ENCODE assay signal across 9 cellular contexts in the genomic region with DNA sequence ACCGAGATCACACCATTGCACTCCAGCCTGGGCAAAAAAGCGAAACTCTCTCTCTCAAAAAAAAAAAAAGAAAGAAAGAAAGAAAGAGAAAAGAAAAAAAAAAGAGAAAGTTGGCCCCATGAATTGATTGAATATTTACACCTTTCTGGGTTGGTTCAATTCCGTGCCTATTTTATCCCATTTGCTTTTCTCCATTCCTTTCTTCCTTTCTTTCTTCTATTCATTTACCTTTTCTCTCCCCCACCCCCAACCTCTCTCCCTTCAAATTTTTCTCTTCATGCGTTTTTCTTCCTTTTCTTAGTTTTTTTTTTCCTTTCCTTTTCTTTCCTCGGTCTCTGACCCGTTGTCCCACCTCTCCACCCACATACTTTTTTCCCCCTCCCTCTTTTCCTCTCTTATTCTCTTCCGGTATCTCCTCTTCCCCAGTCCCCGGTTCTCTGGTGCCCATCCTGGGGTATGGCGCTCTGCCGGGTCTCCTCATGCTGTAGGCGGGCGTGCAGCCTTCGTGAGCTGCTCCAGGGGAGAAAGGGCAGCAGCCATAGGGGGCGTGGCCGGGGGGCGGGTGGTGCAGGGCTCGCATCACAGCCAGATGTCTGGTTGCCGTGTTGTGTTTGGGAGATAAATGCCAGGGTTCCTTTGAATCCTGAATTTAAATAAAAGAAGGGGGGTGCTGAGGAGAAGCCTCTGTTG. TPM values are rescaled to one million over a fixed set of nuclear protein-coding genes. Genes with fewer than 3 reads are reported as not detected.
DNase-seq lines count a peak whose midpoint lies in the region; ATAC-seq and TF ChIP-seq lines count a peak whose summit lies in the region.
"Had no signal": no experiment of that assay in that cellular context is flagged by ENCODE, and none has a peak within 500 bp of the region (broad histone marks: within the 10 kb centered on the region; RNA-seq: fewer than 3 reads in every experiment).

No MANE protein-coding gene starts in this region.

- H3K27me3 ChIP-seq in BLaER1 treated with 17β-estradiol and CSF1 and Interleukin-3, amounts not matched to agents 10 nM and 100 nM = peaks cover 58 to 88% (median 72%) of the 10 kb centered on the region in 11 experiments
- H3K27me3 ChIP-seq in colonic mucosa = peaks cover 7% of the 10 kb centered on the region

- DNase-seq in colonic mucosa (peak; percentile 42), nephron progenitor cell (peak; percentile 86), inferior parietal cortex (ENCODE audit: extremely low spot score) (no peak), NK-92 (lab: John Stamatoyannopoulos, UW; ENCODE audit: unreplicated experiment) (no peak), GF-D8 (lab: John Stamatoyannopoulos, UW) (no peak)

- intact Hi-C loops in colonic mucosa (cut with DNase I) = no loop called here

- peaks cover 97% of the 10 kb centered on the region for H3K4me1 Mint-ChIP-seq in nephron progenitor cell

- peaks cover 12% of the 10 kb centered on the region for H3K27me3 Mint-ChIP-seq in nephron progenitor cell (ENCODE audit: low read depth, poor library complexity)

- TF ChIP-seq CTCF in colonic mucosa (IDR thresholded peaks at IDR 0.05) (no peak), nephron progenitor cell (IDR thresholded peaks at IDR 0.05) (no peak)

- H3K4me2 ChIP-seq in BLaER1 treated with 17β-estradiol and CSF1 and Interleukin-3, amounts not matched to agents 10 nM and 100 nM = peak overlapping the region; percentile 46 to 78 (median 55); a peak in 21 of 22 replicates

- no peak overlapping the region for H3K27ac ChIP-seq in BLaER1 treated with 17β-estradiol and CSF1 and Interleukin-3, amounts not matched to agents 10 nM and 100 nM
- no peak overlapping the region for H3K27ac ChIP-seq in colonic mucosa

- peak overlapping the region; percentile 68 for H3K4me3 Mint-ChIP-seq in nephron progenitor cell

- H3K36me3 Mint-ChIP-seq in nephron progenitor cell (ENCODE audit: low read depth) = no peaks in the 10 kb centered on the region

- peak overlapping the region; percentile 75 for H3K27ac Mint-ChIP-seq in nephron progenitor cell

- no peaks in the 10 kb centered on the region for H3K9me3 ChIP-seq in BLaER1 treated with 17β-estradiol and CSF1 and Interleukin-3, amounts not matched to agents 10 nM and 100 nM (replicated peaks in 1 of 11)
- no peaks in the 10 kb centered on the region for H3K9me3 ChIP-seq in colonic mucosa

- H3K4me3 ChIP-seq in BLaER1 treated with 17β-estradiol and CSF1 and Interleukin-3, amounts not matched to agents 10 nM and 100 nM = peak overlapping the region in 1 of 10 experiments; percentile 31; a peak in 2 of 20 replicates
- H3K4me3 ChIP-seq in colonic mucosa = no peak overlapping the region

- no peak for ATAC-seq in GM18868 (IDR thresholded peaks at IDR 0.05; ENCODE audit: unreplicated experiment)

- no peaks in the 10 kb centered on the region for H3K36me3 ChIP-seq in BLaER1 treated with 17β-estradiol and CSF1 and Interleukin-3, amounts not matched to agents 10 nM and 100 nM
- no peaks in the 10 kb centered on the region for H3K36me3 ChIP-seq in colonic mucosa

- H3K9ac ChIP-seq in BLaER1 treated with 17β-estradiol and CSF1 and Interleukin-3, amounts not matched to agents 10 nM and 100 nM = no peak overlapping the region
- H3K9ac ChIP-seq in colonic mucosa (ENCODE audit: low read depth in 2 of 2, low read length in 2 of 2) = no peak overlapping the region

- TF ChIP-seq EP300 in Ishikawa (IDR thresholded peaks at IDR 0.05; ENCODE audit: borderline replicate concordance) = no peak

- peaks cover 15 to 28% (median 21%) of the 10 kb centered on the region in 10 experiments; a peak in 18 of 20 replicates for H3K4me1 ChIP-seq in BLaER1 treated with 17β-estradiol and CSF1 and Interleukin-3, amounts not matched to agents 10 nM and 100 nM
- H3K4me1 ChIP-seq in colonic mucosa = no peaks in the 10 kb centered on the region

- peaks cover 0 to 5% (median 0%) of the 10 kb centered on the region in 11 experiments; a peak in 2 of 22 replicates for H4K20me1 ChIP-seq in BLaER1 treated with 17β-estradiol and CSF1 and Interleukin-3, amounts not matched to agents 10 nM and 100 nM

- no peak for TF ChIP-seq RAD21 in Ishikawa (IDR thresholded peaks at IDR 0.05; ENCODE audit: low read depth)

- no peaks in the 10 kb centered on the region for H3K9me3 Mint-ChIP-seq in nephron progenitor cell

TF ChIP-seq in Ishikawa, 13 proteins besides CTCF, POLR2A, EP300 and RAD21:
- TF ChIP-seq CEBPB (IDR thresholded peaks at IDR 0.05) (no peak), EGR1 (IDR thresholded peaks at IDR 0.05) (no peak), ZBTB7A (IDR thresholded peaks at IDR 0.05; ENCODE audit: low read depth) (0 out of 2 replicates have a peak, but pooled peaks have one; percentile 34), YY1 (IDR thresholded peaks at IDR 0.05; ENCODE audit: low read depth) (no peak), TEAD4 (IDR thresholded peaks at IDR 0.05) (no peak), CREB1 (IDR thresholded peaks at IDR 0.05; ENCODE audit: low read depth) (no peak)
- TF ChIP-seq, protein P1, sequence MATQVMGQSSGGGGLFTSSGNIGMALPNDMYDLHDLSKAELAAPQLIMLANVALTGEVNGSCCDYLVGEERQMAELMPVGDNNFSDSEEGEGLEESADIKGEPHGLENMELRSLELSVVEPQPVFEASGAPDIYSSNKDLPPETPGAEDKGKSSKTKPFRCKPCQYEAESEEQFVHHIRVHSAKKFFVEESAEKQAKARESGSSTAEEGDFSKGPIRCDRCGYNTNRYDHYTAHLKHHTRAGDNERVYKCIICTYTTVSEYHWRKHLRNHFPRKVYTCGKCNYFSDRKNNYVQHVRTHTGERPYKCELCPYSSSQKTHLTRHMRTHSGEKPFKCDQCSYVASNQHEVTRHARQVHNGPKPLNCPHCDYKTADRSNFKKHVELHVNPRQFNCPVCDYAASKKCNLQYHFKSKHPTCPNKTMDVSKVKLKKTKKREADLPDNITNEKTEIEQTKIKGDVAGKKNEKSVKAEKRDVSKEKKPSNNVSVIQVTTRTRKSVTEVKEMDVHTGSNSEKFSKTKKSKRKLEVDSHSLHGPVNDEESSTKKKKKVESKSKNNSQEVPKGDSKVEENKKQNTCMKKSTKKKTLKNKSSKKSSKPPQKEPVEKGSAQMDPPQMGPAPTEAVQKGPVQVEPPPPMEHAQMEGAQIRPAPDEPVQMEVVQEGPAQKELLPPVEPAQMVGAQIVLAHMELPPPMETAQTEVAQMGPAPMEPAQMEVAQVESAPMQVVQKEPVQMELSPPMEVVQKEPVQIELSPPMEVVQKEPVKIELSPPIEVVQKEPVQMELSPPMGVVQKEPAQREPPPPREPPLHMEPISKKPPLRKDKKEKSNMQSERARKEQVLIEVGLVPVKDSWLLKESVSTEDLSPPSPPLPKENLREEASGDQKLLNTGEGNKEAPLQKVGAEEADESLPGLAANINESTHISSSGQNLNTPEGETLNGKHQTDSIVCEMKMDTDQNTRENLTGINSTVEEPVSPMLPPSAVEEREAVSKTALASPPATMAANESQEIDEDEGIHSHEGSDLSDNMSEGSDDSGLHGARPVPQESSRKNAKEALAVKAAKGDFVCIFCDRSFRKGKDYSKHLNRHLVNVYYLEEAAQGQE (IDR thresholded peaks at IDR 0.05; ENCODE audit: low read depth) = no peak
TF ChIP-seq in Ishikawa: peak in this region for 1.

RNA-seq across cellular contexts. Expression of a gene that starts 5.3 kb away (rescaled TPM):
- total RNA-seq in colonic mucosa = 100 to 1,000 TPM in 1 of 2 donors, 10 to 100 TPM in 1; 74.7 to 127 TPM

RNA-seq across cellular contexts. Expression of a gene that starts 40.9 kb away (rescaled TPM):
- total RNA-seq in colonic mucosa = 1 to 10 TPM in 1 of 2 donors, under 1 TPM in 1; 0.89 to 5.5 TPM
- total RNA-seq: kidney epithelial cell had no signal

RNA-seq across cellular contexts. Expression of a gene that starts 56.3 kb away (rescaled TPM):
- total RNA-seq in colonic mucosa = 10 to 100 TPM; 36.6 to 43.2 TPM

Comparison
In these comparisons a context has a peak if more than half of its experiments do, and no peak if none do; other contexts are left out.
1. DNase-seq: peak in colonic mucosa (single experiment) and nephron progenitor cell (single experiment); none in inferior parietal cortex (single experiment), NK-92 (single experiment) and GF-D8 (single experiment).